Comparison of ENCODE assay signal across 22 cellular contexts in genomic region chr4:151103758-151104157, GRCh38. TPM values are rescaled to one million over a fixed set of nuclear protein-coding genes. Genes with fewer than 3 reads are reported as not detected.
A peak's percentile ranks its signal among the peaks of the same experiment; 100 is the strongest.
DNase-seq lines count a peak whose midpoint lies in the region; ATAC-seq and TF ChIP-seq lines count a peak whose summit lies in the region.
"Had no signal": no experiment of that assay in that cellular context is flagged by ENCODE, and none has a peak within 500 bp of the region (broad histone marks: within the 10 kb centered on the region; RNA-seq: fewer than 3 reads in every experiment).

No MANE protein-coding gene starts in this region.

- H2AFZ ChIP-seq in Loucy (ENCODE audit: low read length), result no peak overlapping the region
- no peak overlapping the region for H2AFZ ChIP-seq in smooth muscle cell (ENCODE audit: low read depth)

- H3K4me3 ChIP-seq in cardiac muscle cell, result no peak overlapping the region
- no peak overlapping the region for H3K4me3 ChIP-seq in heart right ventricle
- H3K4me3 ChIP-seq in Loucy (ENCODE audit: low read length, poor library complexity, severe bottlenecking), result peak overlapping the region; percentile 93
- H3K4me3 ChIP-seq in smooth muscle cell, result no peak overlapping the region
- H3K4me3 ChIP-seq: psoas muscle, stomach, tibial artery had no signal

- no peaks in the 10 kb centered on the region for H3K27me3 Mint-ChIP-seq in activated naive CD8-positive, alpha-beta T cell
- H3K27me3 Mint-ChIP-seq: naive B cell had no signal

- no peak for ATAC-seq in heart right ventricle
- no peak for ATAC-seq in HG03196 (IDR thresholded peaks at IDR 0.05; ENCODE audit: unreplicated experiment)
- ATAC-seq in HG03095 (IDR thresholded peaks at IDR 0.05; ENCODE audit: unreplicated experiment), result no peak
- ATAC-seq: left lobe of liver, psoas muscle had no signal

- H3K9ac ChIP-seq in Loucy (ENCODE audit: low read depth, low read length, poor library complexity, severe bottlenecking), result peak overlapping the region; percentile 99
- H3K9ac ChIP-seq in smooth muscle cell (ENCODE audit: low read depth), result no peak overlapping the region

- TF ChIP-seq CTCF in cardiac muscle cell (IDR thresholded peaks at IDR 0.05; ENCODE audit: low read depth, low read length) (no peak), heart right ventricle (IDR thresholded peaks at IDR 0.05) (no peak), Loucy (conservative IDR thresholded peaks at IDR 0.05; ENCODE audit: low read length) (no peak), smooth muscle cell (IDR thresholded peaks at IDR 0.05; ENCODE audit: borderline replicate concordance, insufficient read depth, poor library complexity, severe bottlenecking) (no peak)

- peaks cover 76% of the 10 kb centered on the region for H4K20me1 ChIP-seq in Loucy (ENCODE audit: insufficient read depth, low read length, poor library complexity, severe bottlenecking)
- H4K20me1 ChIP-seq in smooth muscle cell (ENCODE audit: low read depth), result peaks cover 67% of the 10 kb centered on the region

- peak overlapping the region; percentile 46 for H3K27ac Mint-ChIP-seq in activated naive CD8-positive, alpha-beta T cell
- H3K27ac Mint-ChIP-seq: CD14-positive monocyte, naive B cell had no signal

- H3K27ac ChIP-seq in cardiac muscle cell, result peak overlapping the region; percentile 13
- H3K27ac ChIP-seq in heart right ventricle, result no peak overlapping the region
- H3K27ac ChIP-seq in smooth muscle cell (ENCODE audit: low read depth), result peak overlapping the region; percentile 87
- H3K27ac ChIP-seq: tibial artery had no signal

- H3K9me3 ChIP-seq in cardiac muscle cell (ENCODE audit: low read depth), result no peaks in the 10 kb centered on the region
- peaks cover 0 to 5% (median 0%) of the 10 kb centered on the region in 11 donors for H3K9me3 ChIP-seq in heart right ventricle
- no peaks in the 10 kb centered on the region for H3K9me3 ChIP-seq in Loucy (ENCODE audit: insufficient read depth, low read depth, low read length)
- H3K9me3 ChIP-seq in smooth muscle cell (replicated peaks; ENCODE audit: low read depth), result no peaks in the 10 kb centered on the region
- H3K9me3 ChIP-seq: psoas muscle, stomach, tibial artery had no signal

- H3K4me3 Mint-ChIP-seq in activated naive CD8-positive, alpha-beta T cell, result peak overlapping the region; percentile 99
- H3K4me3 Mint-ChIP-seq: CD14-positive monocyte had no signal

- no peaks in the 10 kb centered on the region for H3K27me3 ChIP-seq in cardiac muscle cell
- no peaks in the 10 kb centered on the region for H3K27me3 ChIP-seq in heart right ventricle
- H3K27me3 ChIP-seq in Loucy (ENCODE audit: insufficient read depth, low read length, poor library complexity, severe bottlenecking), result peaks cover 12% of the 10 kb centered on the region
- H3K27me3 ChIP-seq in smooth muscle cell (ENCODE audit: low read depth), result no peaks in the 10 kb centered on the region
- H3K27me3 ChIP-seq: stomach, tibial artery had no signal

- H3K9me3 Mint-ChIP-seq in activated naive CD8-positive, alpha-beta T cell (ENCODE audit: low read depth), result no peaks in the 10 kb centered on the region
- H3K9me3 Mint-ChIP-seq: CD14-positive monocyte, naive B cell had no signal

- peaks cover 45% of the 10 kb centered on the region for H3K4me1 Mint-ChIP-seq in activated naive CD8-positive, alpha-beta T cell (ENCODE audit: low read depth)

- H3K9me2 ChIP-seq in Loucy (replicated peaks; ENCODE audit: low read depth, low read length), result no peaks in the 10 kb centered on the region

- H3K36me3 ChIP-seq in cardiac muscle cell (peaks cover 34% of the 10 kb centered on the region), heart right ventricle (peaks cover 0 to 84% (median 38%) of the 10 kb centered on the region in 9 donors), Loucy (ENCODE audit: insufficient read depth, low read length) (peaks cover 69% of the 10 kb centered on the region), smooth muscle cell (ENCODE audit: low read depth) (peaks cover 5% of the 10 kb centered on the region)

- no peak for DNase-seq in cardiac muscle cell (ENCODE audit: low read depth in 1 of 2, low spot score in 1 of 2)
- DNase-seq in heart right ventricle, result no peak
- DNase-seq in smooth muscle cell (lab: John Stamatoyannopoulos, UW; ENCODE audit: unreplicated experiment), result no peak
- no peak for DNase-seq in hypothalamus (lab: John Stamatoyannopoulos, UW)
- DNase-seq: activated effector memory CD4-positive, alpha-beta T cell treated with Interleukin-2 at 50 U/mL for 16 hours; amygdala; GOT3; naive B cell; NCI-H1092 treated with DMSO at 0.1 percent for 48 hours; NCI-H187; NCI-H526 treated with DMSO at 0.1 percent for 48 hours; occipital lobe; psoas muscle; stomach; T-helper 1 cell; tibial artery had no signal

- H3K36me3 Mint-ChIP-seq in activated naive CD8-positive, alpha-beta T cell, result peaks cover 31% of the 10 kb centered on the region

- peak overlapping the region; percentile 80 for H3K4me2 ChIP-seq in Loucy (ENCODE audit: low read depth, low read length, poor library complexity, severe bottlenecking)
- H3K4me2 ChIP-seq in smooth muscle cell, result no peak overlapping the region

- H3K79me2 ChIP-seq in Loucy (ENCODE audit: insufficient read depth, low read length) (peaks cover 77% of the 10 kb centered on the region), smooth muscle cell (ENCODE audit: low read depth) (peaks cover 31% of the 10 kb centered on the region)

- H3K4me1 ChIP-seq in cardiac muscle cell (ENCODE audit: low read depth) (peaks cover 9% of the 10 kb centered on the region), heart right ventricle (peaks cover 0 to 45% (median 26%) of the 10 kb centered on the region in 9 donors), Loucy (ENCODE audit: insufficient read depth, low read length, poor library complexity, severe bottlenecking) (peaks cover 17% of the 10 kb centered on the region), smooth muscle cell (ENCODE audit: low read depth) (peaks cover 19% of the 10 kb centered on the region)

- WGBS in heart right ventricle, 2 donors, result 75 to 82% methylated on average over 2 of the region's 2 CpGs
- WGBS in smooth muscle cell (ENCODE audit: low lambda C conversion rate), result 95% methylated on average over 2 of the region's 2 CpGs

- H3F3A ChIP-seq in Loucy (ENCODE audit: low read depth) (no peaks in the 10 kb centered on the region), smooth muscle cell (ENCODE audit: low read depth) (peaks cover 15% of the 10 kb centered on the region)

- intact Hi-C loops in heart right ventricle (cut with DNase I), result loop anchor here in 1 of 10 donors (10.0 kb wide), 1 partner anchor 1431 kb away; the partner anchor contains the start of gene FBXW7

RNA-seq across cellular contexts. Expression of gene RPS3A, which starts 4.3 kb away (rescaled TPM):
- total RNA-seq in cardiac muscle cell, result 2,319 and 2,328 TPM in 2 replicates
- polyA plus RNA-seq in cardiac muscle cell, result 872 and 1,034 TPM in 2 replicates
- total RNA-seq in heart right ventricle, result 1,000 to 10,000 TPM in 3 of 10 donors, 100 to 1,000 TPM in 7; 716 to 1,104 (median 881) TPM
- 1,000 to 10,000 TPM in 1 of 2 donors, 100 to 1,000 TPM in 1; 865 to 2,252 TPM for polyA plus RNA-seq in heart right ventricle
- total RNA-seq in smooth muscle cell, result 3,775 and 4,094 TPM in 2 replicates
- polyA plus RNA-seq in smooth muscle cell, result 682 and 699 TPM in 2 replicates

Comparison
In these comparisons a context has a peak if more than half of its experiments do, and no peak if none do; other contexts are left out.
1. H3K27ac ChIP-seq: peak in cardiac muscle cell (single experiment) and smooth muscle cell (single experiment); none in heart right ventricle (0 of 10).